Comparison of ENCODE assay signal across 8 cellular contexts in the genomic region with DNA sequence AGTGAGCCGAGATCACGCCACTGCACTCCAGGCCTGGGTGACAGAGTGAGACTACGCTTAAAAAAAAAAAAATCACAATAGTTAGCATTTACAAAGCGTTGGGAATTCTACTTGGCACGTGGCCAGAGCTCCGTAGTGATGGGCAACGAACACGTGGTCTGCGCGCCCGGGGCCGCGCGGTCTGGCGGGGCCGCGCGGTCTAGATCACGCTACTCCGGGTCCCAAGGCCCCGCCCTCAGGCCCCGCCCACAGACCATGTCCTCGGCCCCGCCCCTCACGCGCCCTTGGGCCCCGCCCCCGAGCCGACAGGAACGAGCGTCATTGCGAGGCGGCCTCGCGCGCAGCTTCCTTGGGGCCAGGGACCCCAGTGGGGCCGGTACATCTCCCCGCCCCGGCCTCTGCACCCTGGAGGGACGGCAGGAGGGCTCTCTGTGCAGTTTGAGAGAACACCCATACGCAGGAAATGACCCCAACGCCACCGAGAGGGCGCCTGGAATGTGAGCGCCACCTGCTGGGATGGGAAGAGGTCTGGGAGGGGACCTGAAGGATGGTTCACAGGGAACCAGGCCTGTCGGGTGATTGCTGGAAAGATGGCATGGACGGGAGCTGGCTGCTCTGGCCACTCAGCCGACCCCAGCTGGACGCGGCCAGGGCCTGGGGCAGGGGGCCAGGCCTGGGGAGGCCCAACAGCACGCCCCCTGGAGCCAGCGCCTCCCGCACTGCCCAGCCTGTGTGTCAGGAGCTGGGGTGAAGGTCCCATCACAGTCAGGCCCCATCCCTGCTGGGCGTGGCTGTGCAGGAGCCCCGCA. TPM values are rescaled to one million over a fixed set of nuclear protein-coding genes. Genes with fewer than 3 reads are reported as not detected.
A peak's percentile ranks its signal among the peaks of the same experiment; 100 is the strongest.
DNase-seq lines count a peak whose midpoint lies in the region; ATAC-seq and TF ChIP-seq lines count a peak whose summit lies in the region.

No MANE protein-coding gene starts in this region.

- intact Hi-C loops in vagina (cut with DNase I) = loop anchor here (10.0 kb wide), 1 partner anchor 193 kb away; no protein-coding TSS in a partner anchor

- TF ChIP-seq CTCF in GM12875 (IDR thresholded peaks at IDR 0.05; ENCODE audit: borderline replicate concordance, insufficient read depth, low read depth, low read length) (peak; percentile 84), vagina (IDR thresholded peaks at IDR 0.05) (peak; percentile 69 to 89 (median 79))

- peaks cover 12% of the 10 kb centered on the region for H3K4me1 ChIP-seq in rectal smooth muscle tissue (ENCODE audit: control insufficient read depth, insufficient read depth, low read length)
- H3K4me1 ChIP-seq in vagina = peaks cover 40% of the 10 kb centered on the region

- ATAC-seq in HG02852 (IDR thresholded peaks at IDR 0.05; ENCODE audit: unreplicated experiment) = peak; percentile 39

- H3K9ac ChIP-seq in rectal smooth muscle tissue (ENCODE audit: low read length) = peak overlapping the region; percentile 67

- DNase-seq in NCI-H1694 treated with DMSO at 0.1 percent for 48 hours (lab: John Stamatoyannopoulos, UW) (peak; percentile 72), T-helper 2 cell (peak; percentile 86 to 98 (median 92)), anterior cingulate cortex (lab: John Stamatoyannopoulos, UW) (peak; percentile 50 to 97 (median 89)), hepatic stellate cell (ENCODE audit: low spot score) (peak; percentile 94), vagina (ENCODE audit: extremely low spot score in 2 of 2) (no peak)

- H3K27me3 ChIP-seq in rectal smooth muscle tissue (ENCODE audit: control insufficient read depth, insufficient read depth, low read length) (no peaks in the 10 kb centered on the region), vagina (no peaks in the 10 kb centered on the region)

- peak in 1 of 2 donors; percentile 76 for TF ChIP-seq POLR2A in vagina (IDR thresholded peaks at IDR 0.05)

- H3K4me3 ChIP-seq in GM12875 (ENCODE audit: low read depth, low read length) (peak overlapping the region; percentile 68), rectal smooth muscle tissue (ENCODE audit: low read length) (peak overlapping the region; percentile 96), vagina (peak overlapping the region; percentile 59 to 66)

- H3K27ac ChIP-seq in rectal smooth muscle tissue (ENCODE audit: low read depth, low read length) = peak overlapping the region; percentile 94
- H3K27ac ChIP-seq in vagina = peak overlapping the region; percentile 83

- no peaks in the 10 kb centered on the region for H3K9me3 ChIP-seq in vagina

- H3K36me3 ChIP-seq in rectal smooth muscle tissue (ENCODE audit: control insufficient read depth, insufficient read depth, low read length) (no peaks in the 10 kb centered on the region), vagina (peaks cover 0 to 3% of the 10 kb centered on the region in 2 donors)

RNA-seq across cellular contexts. Expression of a gene that starts 2.0 kb away (rescaled TPM):
- total RNA-seq in vagina = 36.1 TPM

RNA-seq across cellular contexts. Expression of a gene that starts 6.3 kb away (rescaled TPM):
- total RNA-seq in vagina = 12.0 TPM

RNA-seq across cellular contexts. Expression of a gene that starts 33.3 kb away (rescaled TPM):
- total RNA-seq in vagina = 48.1 TPM

RNA-seq across cellular contexts. Expression of a gene that starts 54.1 kb away (rescaled TPM):
- 117 TPM for total RNA-seq in vagina

RNA-seq across cellular contexts. Expression of a gene that starts 58.9 kb away (rescaled TPM):
- total RNA-seq in vagina = 252 TPM

Comparison
In these comparisons a context has a peak if more than half of its experiments do, and no peak if none do; other contexts are left out.
1. DNase-seq: peak in NCI-H1694 treated with DMSO at 0.1 percent for 48 hours (single experiment), T-helper 2 cell (5 of 5), anterior cingulate cortex (58 of 58) and hepatic stellate cell (single experiment); none in vagina (0 of 2).
2. Peak in every context shown above with its lines, with median percentiles within 50 percentile points of each other: H3K4me3 ChIP-seq.